ENCODE assay signal across 9 cellular contexts in the genomic region with DNA sequence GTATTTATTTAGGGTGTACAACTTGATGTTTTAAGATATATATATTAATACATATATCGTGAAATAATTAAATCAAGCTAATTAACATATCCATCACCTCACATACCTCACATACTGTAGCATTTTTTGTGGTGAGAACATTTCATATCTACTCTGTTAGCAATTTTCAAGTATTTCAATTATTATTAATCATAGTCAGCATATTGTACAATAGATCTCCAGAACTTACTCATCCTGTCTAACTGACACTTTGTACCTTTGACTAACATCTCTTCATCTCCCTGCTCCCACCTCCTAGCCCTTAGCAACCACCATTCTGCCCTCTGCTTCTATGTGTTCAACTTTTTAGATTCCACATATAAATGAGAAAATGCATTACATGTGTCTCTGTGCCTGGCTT.
"Had no signal": no experiment of that assay in that cellular context is flagged by ENCODE, and none has a peak within 500 bp of the region (broad histone marks: within the 10 kb centered on the region; RNA-seq: fewer than 3 reads in every experiment).

No MANE protein-coding gene starts in this region.

- H3K4me3 ChIP-seq: GM23338 had no signal

- FAIRE-seq: H1, H54, HTR-8/SVneo had no signal

- H3K4me2 ChIP-seq: GM23338, KMS-11 had no signal

- DNase-seq: H9, HCEC 1CT, Karpas-422, KBM-7 had no signal

- H2AFZ ChIP-seq: GM23338 had no signal

- H3K27ac ChIP-seq: KMS-11 had no signal

- ATAC-seq: GM23338 had no signal

- H3K9ac ChIP-seq: KMS-11 had no signal
